In the genomic region with DNA sequence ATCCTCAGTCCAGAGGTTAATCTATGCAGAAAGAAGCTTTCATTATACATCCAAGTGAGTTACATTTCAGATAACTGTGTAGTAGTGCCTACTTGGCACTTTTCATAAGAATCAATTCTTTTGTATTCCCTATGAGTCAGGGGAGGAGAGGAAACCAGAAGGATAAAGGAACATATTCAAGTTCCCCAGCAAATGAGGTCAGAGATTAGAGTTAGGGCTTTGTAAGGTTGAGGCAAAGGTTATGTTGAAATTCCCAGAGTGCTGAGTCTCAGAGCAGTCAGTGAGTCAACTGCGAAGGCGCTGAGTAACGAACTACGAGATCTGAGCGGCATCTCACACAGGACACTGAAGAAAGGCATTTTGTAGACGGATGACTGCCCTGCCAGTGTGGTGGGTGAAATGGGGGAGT, we compare ENCODE assay signal across 13 cellular contexts. TPM values are rescaled to one million over a fixed set of nuclear protein-coding genes. Genes with fewer than 3 reads are reported as not detected.
DNase-seq lines count a peak whose midpoint lies in the region; ATAC-seq and TF ChIP-seq lines count a peak whose summit lies in the region.
"Had no signal": no experiment of that assay in that cellular context is flagged by ENCODE, and none has a peak within 500 bp of the region (broad histone marks: within the 10 kb centered on the region; RNA-seq: fewer than 3 reads in every experiment).

No MANE protein-coding gene starts in this region.

- H3K79me2 ChIP-seq in PC-3 (ENCODE audit: low read length): no peaks in the 10 kb centered on the region
- H3K79me2 ChIP-seq in Karpas-422 (ENCODE audit: low read length): no peaks in the 10 kb centered on the region

- H3K27ac Mint-ChIP-seq in nephron progenitor cell: peak overlapping the region; percentile 75
- H3K27ac Mint-ChIP-seq: endodermal cell had no signal

- ATAC-seq in PC-3 (peak; percentile 38), esophagus mucosa (peak; percentile 97)

- no peaks in the 10 kb centered on the region for H4K20me1 ChIP-seq in PC-3 (ENCODE audit: low read length)
- H4K20me1 ChIP-seq in Karpas-422 (ENCODE audit: insufficient read depth, low read depth, low read length): no peaks in the 10 kb centered on the region
- H4K20me1 ChIP-seq: BLaER1 treated with 17β-estradiol and CSF1 and Interleukin-3, amounts not matched to agents 10 nM and 100 nM had no signal

- H3K4me2 ChIP-seq in PC-3 (ENCODE audit: low read length): no peak overlapping the region
- no peak overlapping the region for H3K4me2 ChIP-seq in Karpas-422 (ENCODE audit: low read depth, low read length, poor library complexity, severe bottlenecking)

- DNase-seq in COLO829 (ENCODE audit: low spot score) (peak; percentile 77), PC-3 (peak; percentile 29), nephron progenitor cell (no peak), ureter (ENCODE audit: low spot score) (no peak), Karpas-422 (no peak), hepatic stellate cell (ENCODE audit: low spot score) (no peak), AML-193 (lab: John Stamatoyannopoulos, UW) (no peak)
- DNase-seq: endodermal cell, naive B cell, NCI-H187, T-helper 1 cell had no signal

- no peak for TF ChIP-seq CTCF in PC-3 (conservative IDR thresholded peaks at IDR 0.05; ENCODE audit: low read depth, low read length)
- no peak for TF ChIP-seq CTCF in nephron progenitor cell (IDR thresholded peaks at IDR 0.05)

- no peaks in the 10 kb centered on the region for H3K36me3 Mint-ChIP-seq in nephron progenitor cell (ENCODE audit: low read depth)

- CTCF ChIA-PET in PC-3 (lab: Charles Lee): no interaction called here

- peaks cover 48% of the 10 kb centered on the region for H3K4me1 Mint-ChIP-seq in nephron progenitor cell
- H3K4me1 Mint-ChIP-seq: endodermal cell had no signal

- H2AFZ ChIP-seq in PC-3 (ENCODE audit: low read length): no peak overlapping the region
- H2AFZ ChIP-seq in Karpas-422 (ENCODE audit: low read length): no peak overlapping the region

- no peaks in the 10 kb centered on the region for H3K9me2 ChIP-seq in PC-3 (replicated peaks; ENCODE audit: low read length)
- no peaks in the 10 kb centered on the region for H3K9me2 ChIP-seq in Karpas-422 (replicated peaks; ENCODE audit: insufficient read depth, low read length)

- no peaks in the 10 kb centered on the region for H3F3A ChIP-seq in PC-3 (ENCODE audit: low read length, unreplicated experiment)

- H3K9me3 ChIP-seq in PC-3 (ENCODE audit: low read length) (no peaks in the 10 kb centered on the region), Karpas-422 (ENCODE audit: low read length) (no peaks in the 10 kb centered on the region)
- H3K9me3 ChIP-seq: BLaER1 treated with 17β-estradiol and CSF1 and Interleukin-3, amounts not matched to agents 10 nM and 100 nM had no signal

- no peak overlapping the region for H3K4me3 Mint-ChIP-seq in nephron progenitor cell
- H3K4me3 Mint-ChIP-seq: endodermal cell, naive B cell had no signal

- no peak overlapping the region for H3K4me3 ChIP-seq in PC-3 (ENCODE audit: low read length)
- H3K4me3 ChIP-seq in Karpas-422 (ENCODE audit: low read length): no peak overlapping the region
- H3K4me3 ChIP-seq: BLaER1 treated with 17β-estradiol and CSF1 and Interleukin-3, amounts not matched to agents 10 nM and 100 nM had no signal

- H3K4me1 ChIP-seq in PC-3 (ENCODE audit: insufficient read depth, low read length): no peaks in the 10 kb centered on the region
- H3K4me1 ChIP-seq in Karpas-422 (ENCODE audit: low read length): no peaks in the 10 kb centered on the region

- H3K27me3 Mint-ChIP-seq in nephron progenitor cell (ENCODE audit: low read depth, poor library complexity): peaks cover 6% of the 10 kb centered on the region

- H3K9ac ChIP-seq in PC-3 (ENCODE audit: low read length): no peak overlapping the region
- no peak overlapping the region for H3K9ac ChIP-seq in Karpas-422 (ENCODE audit: low read length)
- H3K9ac ChIP-seq: BLaER1 treated with 17β-estradiol and CSF1 and Interleukin-3, amounts not matched to agents 10 nM and 100 nM had no signal

- POLR2A ChIA-PET in PC-3 (lab: Charles Lee; ENCODE audit: unreplicated experiment): no interaction called here

- H3K36me3 ChIP-seq in PC-3 (ENCODE audit: low read depth, low read length) (no peaks in the 10 kb centered on the region), Karpas-422 (ENCODE audit: insufficient read depth, low read length) (no peaks in the 10 kb centered on the region)
- H3K36me3 ChIP-seq: BLaER1 treated with 17β-estradiol and CSF1 and Interleukin-3, amounts not matched to agents 10 nM and 100 nM had no signal

- intact Hi-C loops in PC-3 (cut with micrococcal nuclease): no loop called here

- H3K27ac ChIP-seq in PC-3 (ENCODE audit: low read length) (no peak overlapping the region), Karpas-422 (ENCODE audit: low read length) (no peak overlapping the region)

- H3K27me3 ChIP-seq in PC-3 (ENCODE audit: low read length): no peaks in the 10 kb centered on the region
- H3K27me3 ChIP-seq in Karpas-422 (ENCODE audit: low read length): no peaks in the 10 kb centered on the region
- H3K27me3 ChIP-seq: BLaER1 treated with 17β-estradiol and CSF1 and Interleukin-3, amounts not matched to agents 10 nM and 100 nM had no signal

- peaks cover 5% of the 10 kb centered on the region for H3K9me3 Mint-ChIP-seq in nephron progenitor cell

- BruUV-seq in PC-3 (replicated peaks; lab: Mats Ljungman, UMichigan): no TSS peak

RNA-seq across cellular contexts. Expression of a gene that starts 25.1 kb away (rescaled TPM):
- total RNA-seq in PC-3 (2014; rRNA removed) (21.9 and 29.1 TPM in 2 replicates), esophagus mucosa (16.7 TPM), ureter (44.5 TPM)
- total RNA-seq in Karpas-422 (2014; rRNA removed; shearing (Covaris generic); ENCODE audit: low replicate concordance): 137 and 184 TPM in 2 replicates

RNA-seq across cellular contexts. Expression of a gene that starts 34.1 kb away (rescaled TPM):
- total RNA-seq in PC-3 (2014; rRNA removed): 0.55 TPM in 1 of 2 replicates, not detected in the other
- total RNA-seq in esophagus mucosa: not detected
- 1.9 TPM for total RNA-seq in ureter
- 3.2 and 4.9 TPM in 2 replicates for total RNA-seq in Karpas-422 (2014; rRNA removed; shearing (Covaris generic); ENCODE audit: low replicate concordance)

Comparison
In these comparisons a context has a peak if more than half of its experiments do, and no peak if none do; other contexts are left out.
1. DNase-seq: peak in COLO829 (single experiment) and PC-3 (single experiment); none in nephron progenitor cell (single experiment), ureter (single experiment), Karpas-422 (single experiment), hepatic stellate cell (single experiment) and AML-193 (0 of 2).